In genomic region chr15:31004220-31004733, GRCh38 we compare ENCODE assay signal across 8 cellular contexts. TPM values are rescaled to one million over a fixed set of nuclear protein-coding genes. Genes with fewer than 3 reads are reported as not detected.
A peak's percentile ranks its signal among the peaks of the same experiment; 100 is the strongest.
DNase-seq lines count a peak whose midpoint lies in the region; ATAC-seq and TF ChIP-seq lines count a peak whose summit lies in the region.

No MANE protein-coding gene starts in this region.

- H3K4me3 ChIP-seq in GM12865 (ENCODE audit: low read depth, low read length): peak overlapping the region; percentile 34
- H3K4me3 ChIP-seq in MG63: no peak overlapping the region

- POLR2A ChIA-PET in activated CD8-positive, alpha-beta T cell treated with anti-CD3 and anti-CD28 coated beads for 36 hours (lab: Charles Lee): interaction anchor here (1.1 to 1.5 kb wide), 2 partner anchors 10 to 12 kb away, joined by 3 to 4 read pairs; no protein-coding TSS in a partner anchor

- H3K27ac Mint-ChIP-seq in activated CD8-positive, alpha-beta T cell treated with anti-CD3 and anti-CD28 coated beads for 36 hours: peak overlapping the region; percentile 8

- no peak overlapping the region for H3K4me3 Mint-ChIP-seq in activated CD8-positive, alpha-beta T cell treated with anti-CD3 and anti-CD28 coated beads for 36 hours

- H3K9me3 Mint-ChIP-seq in activated CD8-positive, alpha-beta T cell treated with anti-CD3 and anti-CD28 coated beads for 36 hours: no peaks in the 10 kb centered on the region

- no peaks in the 10 kb centered on the region for H3K36me3 Mint-ChIP-seq in activated CD8-positive, alpha-beta T cell treated with anti-CD3 and anti-CD28 coated beads for 36 hours (ENCODE audit: low read depth)

- peaks cover 4% of the 10 kb centered on the region for H3K27me3 Mint-ChIP-seq in activated CD8-positive, alpha-beta T cell treated with anti-CD3 and anti-CD28 coated beads for 36 hours

- peaks cover 13% of the 10 kb centered on the region for H3K4me1 Mint-ChIP-seq in activated CD8-positive, alpha-beta T cell treated with anti-CD3 and anti-CD28 coated beads for 36 hours (ENCODE audit: low read depth)

- H3K36me3 ChIP-seq in MG63: no peaks in the 10 kb centered on the region

- intact Hi-C loops in activated CD8-positive, alpha-beta T cell treated with anti-CD3 and anti-CD28 coated beads for 36 hours (cut with micrococcal nuclease): no loop called here

- TF ChIP-seq CTCF in GM12865 (IDR thresholded peaks at IDR 0.05; ENCODE audit: insufficient read depth, low read depth, low read length, missing control alignments): no peak
- no peak for TF ChIP-seq CTCF in activated CD8-positive, alpha-beta T cell treated with anti-CD3 and anti-CD28 coated beads for 36 hours (IDR thresholded peaks at IDR 0.05)

- peak; percentile 81 for ATAC-seq in GM21360 (IDR thresholded peaks at IDR 0.05; ENCODE audit: unreplicated experiment)
- ATAC-seq in HG03460 (IDR thresholded peaks at IDR 0.05; ENCODE audit: unreplicated experiment): peak; percentile 89
- peak; percentile 62 for ATAC-seq in activated CD8-positive, alpha-beta T cell treated with anti-CD3 and anti-CD28 coated beads for 36 hours

- DNase-seq in GM12865 (ENCODE audit: low read depth): peak; percentile 95
- peak; percentile 34 for DNase-seq in activated CD8-positive, alpha-beta T cell treated with anti-CD3 and anti-CD28 coated beads for 36 hours
- peak; percentile 70 for DNase-seq in pulmonary artery endothelial cell (ENCODE audit: low read depth, low spot score)
- DNase-seq in MG63: no peak
- DNase-seq in activated CD4-positive, alpha-beta T cell treated with anti-CD3 and anti-CD28 coated beads, Interleukin-2, amount 50 U/mL, for 48 hours: no peak
- DNase-seq in NCI-H2196 (lab: John Stamatoyannopoulos, UW; ENCODE audit: unreplicated experiment): no peak

- H3K27me3 ChIP-seq in MG63: no peaks in the 10 kb centered on the region

- CTCF ChIA-PET in activated CD8-positive, alpha-beta T cell treated with anti-CD3 and anti-CD28 coated beads for 36 hours (lab: Charles Lee): no interaction called here

- no peaks in the 10 kb centered on the region for H3K9me3 ChIP-seq in MG63

RNA-seq across cellular contexts. Expression of gene MTMR10, which starts 12.8 kb away (rescaled TPM):
- 10 to 100 TPM; 11.3 to 13.2 TPM for total RNA-seq in activated CD8-positive, alpha-beta T cell treated with anti-CD3 and anti-CD28 coated beads for 36 hours
- total RNA-seq in pulmonary artery endothelial cell: 25.0 and 49.9 TPM in 2 replicates
- 2.4 and 16.3 TPM in 2 replicates for total RNA-seq in MG63 (2014; rRNA removed; shearing (Covaris generic); ENCODE audit: low replicate concordance)

Comparison
In these comparisons a context has a peak if more than half of its experiments do, and no peak if none do; other contexts are left out.
1. DNase-seq: peak in GM12865 (single experiment), activated CD8-positive, alpha-beta T cell treated with anti-CD3 and anti-CD28 coated beads for 36 hours (single experiment) and pulmonary artery endothelial cell (single experiment); none in MG63 (single experiment), activated CD4-positive, alpha-beta T cell treated with anti-CD3 and anti-CD28 coated beads, Interleukin-2, amount 50 U/mL, for 48 hours (0 of 2) and NCI-H2196 (single experiment).
2. Peak in every context shown above with its lines, with median percentiles within 50 percentile points of each other: ATAC-seq.